Comparison of ENCODE assay signal across 2 cellular contexts in the genomic region with DNA sequence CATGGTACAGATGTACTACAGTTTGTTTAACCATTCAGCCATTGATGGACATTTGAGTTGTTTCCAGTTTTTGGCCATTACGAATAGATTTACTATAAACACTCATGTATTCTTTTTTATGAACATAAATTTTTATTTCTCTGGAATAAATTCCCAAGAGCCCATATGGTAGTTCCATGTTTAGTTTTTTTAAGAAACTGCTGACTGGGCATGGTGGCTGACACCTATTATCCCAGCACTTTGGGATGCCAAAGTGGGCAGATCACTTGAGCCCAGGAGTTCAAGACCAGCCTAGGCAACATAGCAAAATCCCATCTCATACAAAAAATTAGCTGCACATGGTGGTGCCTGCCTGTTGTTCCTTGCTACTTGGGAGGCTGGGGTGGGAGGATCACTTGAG.
TF ChIP-seq lines count a peak whose summit lies in the region.

No MANE protein-coding gene starts in this region.

TF ChIP-seq in HepG2, 621 proteins besides CTCF, POLR2A, EP300 and RAD21:
- TF ChIP-seq PRMT3 (CRISPR knock-in tag; IDR thresholded peaks at IDR 0.05; ENCODE audit: borderline replicate concordance, low read depth): no peak
- no peak for TF ChIP-seq TRIM24 (CRISPR knock-in tag; IDR thresholded peaks at IDR 0.05)
- no peak for TF ChIP-seq FOXC1 (CRISPR knock-in tag; IDR thresholded peaks at IDR 0.05; ENCODE audit: borderline replicate concordance)
- TF ChIP-seq ARID2 (CRISPR knock-in tag; IDR thresholded peaks at IDR 0.05; ENCODE audit: borderline replicate concordance): no peak
- no peak for TF ChIP-seq ATF1 (CRISPR knock-in tag; IDR thresholded peaks at IDR 0.05)
- no peak for TF ChIP-seq ZNF558 (CRISPR knock-in tag; IDR thresholded peaks at IDR 0.05; ENCODE audit: borderline replicate concordance)
- no peak for TF ChIP-seq ZNF343 (CRISPR knock-in tag; IDR thresholded peaks at IDR 0.05)
- TF ChIP-seq TCF12 (IDR thresholded peaks at IDR 0.05): no peak
- no peak for TF ChIP-seq TCF12 (CRISPR knock-in tag; IDR thresholded peaks at IDR 0.05)
- TF ChIP-seq MAFK (conservative IDR thresholded peaks at IDR 0.05 in 1 of 2, IDR thresholded peaks at IDR 0.05 in 1 of 2; ENCODE audit: low read length in 2 of 2): peak; percentile 80 to 87
- peak; percentile 63 for TF ChIP-seq MAFF (IDR thresholded peaks at IDR 0.05; ENCODE audit: low read depth, low read length)
- no peak for TF ChIP-seq ELF4 (CRISPR knock-in tag; IDR thresholded peaks at IDR 0.05; ENCODE audit: borderline replicate concordance)
- TF ChIP-seq, protein P1, sequence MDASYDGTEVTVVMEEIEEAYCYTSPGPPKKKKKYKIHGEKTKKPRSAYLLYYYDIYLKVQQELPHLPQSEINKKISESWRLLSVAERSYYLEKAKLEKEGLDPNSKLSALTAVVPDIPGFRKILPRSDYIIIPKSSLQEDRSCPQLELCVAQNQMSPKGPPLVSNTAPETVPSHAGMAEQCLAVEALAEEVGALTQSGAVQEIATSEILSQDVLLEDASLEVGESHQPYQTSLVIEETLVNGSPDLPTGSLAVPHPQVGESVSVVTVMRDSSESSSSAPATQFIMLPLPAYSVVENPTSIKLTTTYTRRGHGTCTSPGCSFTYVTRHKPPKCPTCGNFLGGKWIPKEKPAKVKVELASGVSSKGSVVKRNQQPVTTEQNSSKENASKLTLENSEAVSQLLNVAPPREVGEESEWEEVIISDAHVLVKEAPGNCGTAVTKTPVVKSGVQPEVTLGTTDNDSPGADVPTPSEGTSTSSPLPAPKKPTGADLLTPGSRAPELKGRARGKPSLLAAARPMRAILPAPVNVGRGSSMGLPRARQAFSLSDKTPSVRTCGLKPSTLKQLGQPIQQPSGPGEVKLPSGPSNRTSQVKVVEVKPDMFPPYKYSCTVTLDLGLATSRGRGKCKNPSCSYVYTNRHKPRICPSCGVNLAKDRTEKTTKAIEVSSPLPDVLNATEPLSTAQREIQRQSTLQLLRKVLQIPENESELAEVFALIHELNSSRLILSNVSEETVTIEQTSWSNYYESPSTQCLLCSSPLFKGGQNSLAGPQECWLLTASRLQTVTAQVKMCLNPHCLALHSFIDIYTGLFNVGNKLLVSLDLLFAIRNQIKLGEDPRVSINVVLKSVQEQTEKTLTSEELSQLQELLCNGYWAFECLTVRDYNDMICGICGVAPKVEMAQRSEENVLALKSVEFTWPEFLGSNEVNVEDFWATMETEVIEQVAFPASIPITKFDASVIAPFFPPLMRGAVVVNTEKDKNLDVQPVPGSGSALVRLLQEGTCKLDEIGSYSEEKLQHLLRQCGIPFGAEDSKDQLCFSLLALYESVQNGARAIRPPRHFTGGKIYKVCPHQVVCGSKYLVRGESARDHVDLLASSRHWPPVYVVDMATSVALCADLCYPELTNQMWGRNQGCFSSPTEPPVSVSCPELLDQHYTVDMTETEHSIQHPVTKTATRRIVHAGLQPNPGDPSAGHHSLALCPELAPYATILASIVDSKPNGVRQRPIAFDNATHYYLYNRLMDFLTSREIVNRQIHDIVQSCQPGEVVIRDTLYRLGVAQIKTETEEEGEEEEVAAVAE (CRISPR knock-in tag; IDR thresholded peaks at IDR 0.05; ENCODE audit: borderline replicate concordance): no peak
- no peak for TF ChIP-seq JARID2 (CRISPR knock-in tag; IDR thresholded peaks at IDR 0.05; ENCODE audit: insufficient replicate concordance)
- no peak for TF ChIP-seq ZNF629 (CRISPR knock-in tag; conservative IDR thresholded peaks at IDR 0.05)

TF ChIP-seq in K562, 482 proteins besides CTCF, POLR2A, EP300 and RAD21:
- TF ChIP-seq MAFK (IDR thresholded peaks at IDR 0.05; ENCODE audit: low read length) (peak; percentile 45; the same call in 1 of the 2 replicates), MYBL2 (IDR thresholded peaks at IDR 0.05; ENCODE audit: low read depth) (no peak), MYBL2 (CRISPR knock-in tag; IDR thresholded peaks at IDR 0.05; ENCODE audit: borderline replicate concordance) (no peak), MAFF (IDR thresholded peaks at IDR 0.05; ENCODE audit: low read length) (peak; percentile 55), MAFG (tag; conservative IDR thresholded peaks at IDR 0.05) (0 out of 2 replicates have a peak, but pooled peaks have one; percentile 12), ZNF316 (IDR thresholded peaks at IDR 0.05) (peak; percentile 60; the same call in 1 of the 2 replicates)
TF ChIP-seq in K562: peak in this region for 4.
